Comparison of ENCODE assay signal across 29 cellular contexts in the genomic region with DNA sequence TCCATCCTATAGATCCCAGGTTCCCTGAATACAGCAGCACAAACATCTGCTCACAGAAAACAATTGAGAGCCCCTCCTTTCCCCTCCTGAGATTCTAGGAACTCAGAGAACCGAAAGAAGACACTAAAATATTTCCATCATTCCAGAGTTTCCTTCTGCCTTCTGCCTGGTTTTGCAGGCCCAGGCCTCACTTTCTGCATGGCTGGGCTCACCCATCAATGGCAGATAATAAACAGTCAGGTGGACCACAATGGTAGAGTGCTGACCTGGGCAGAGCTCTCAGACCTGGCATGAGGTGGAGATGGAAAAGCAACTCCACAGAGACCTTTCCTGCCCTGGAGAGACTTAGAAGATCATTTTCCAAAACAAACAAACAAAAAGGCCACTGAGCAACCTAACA.
"Had no signal": no experiment of that assay in that cellular context is flagged by ENCODE, and none has a peak within 500 bp of the region (broad histone marks: within the 10 kb centered on the region; RNA-seq: fewer than 3 reads in every experiment).

No MANE protein-coding gene starts in this region.

- ATAC-seq: activated naive CD4-positive, alpha-beta T cell treated with anti-CD3 and anti-CD28 coated beads, Interleukin-2, amount 50 U/mL, for 72 hours; activated T-cell treated with anti-CD3 and anti-CD28 coated beads, Interleukin-2, amount 50 U/mL, for 4 hours; body of pancreas; Right ventricle myocardium inferior had no signal

- H3K27ac Mint-ChIP-seq: activated B cell treated with CpG ODN at 0.5 μM for 24 hours; activated CD4-positive, alpha-beta memory T cell treated with anti-CD3 and anti-CD28 coated beads for 36 hours; activated naive CD4-positive, alpha-beta T cell treated with anti-CD3 and anti-CD28 coated beads for 36 hours; activated T-helper 1 cell treated with anti-CD3 and anti-CD28 coated beads, Interleukin-12 subunit alpha, Interleukin-12 subunit beta, Interleukin-2, Interleukin-4 antibody, amounts not matched to agents 30 ng/mL and 10 ng/mL and 1 ng/mL, durations not matched to agents 14 hours and 24 hours and 36 hours had no signal

- H3K4me3 Mint-ChIP-seq: activated B cell treated with CpG ODN at 0.5 μM for 24 hours; activated CD4-positive, alpha-beta memory T cell treated with anti-CD3 and anti-CD28 coated beads for 36 hours; activated naive CD4-positive, alpha-beta T cell treated with anti-CD3 and anti-CD28 coated beads for 36 hours; activated T-cell treated with anti-CD3 and anti-CD28 coated beads, Interleukin-2, amount 50 U/mL, for 4 hours; activated T-helper 1 cell treated with anti-CD3 and anti-CD28 coated beads, Interleukin-12 subunit alpha, Interleukin-12 subunit beta, Interleukin-2, Interleukin-4 antibody, amounts not matched to agents 30 ng/mL and 10 ng/mL and 1 ng/mL, durations not matched to agents 14 hours and 24 hours and 36 hours had no signal

- H3K4me1 Mint-ChIP-seq: activated B cell treated with CpG ODN at 0.5 μM for 24 hours had no signal

- DNase-seq: activated B cell treated with CpG ODN at 0.5 μM for 24 hours; activated CD4-positive, alpha-beta memory T cell treated with anti-CD3 and anti-CD28 coated beads for 36 hours; activated CD4-positive, alpha-beta T cell treated with anti-CD3 and anti-CD28 coated beads for 4 hours; activated CD4-positive, alpha-beta T cell treated with anti-CD3 and anti-CD28 coated beads, Interleukin-2, amount 50 U/mL, for 1 hour; activated CD4-positive, CD25-positive, alpha-beta regulatory T cell treated with anti-CD3 and anti-CD28 coated beads, Interleukin-2, amount 50 U/mL, for 72 hours; activated CD8-positive, alpha-beta memory T cell treated with anti-CD3 and anti-CD28 coated beads, Interleukin-2, amount 50 U/mL, for 4 hours; activated gamma-delta T cell treated with Interleukin-2 at 50 U/mL for 16 hours; activated naive CD4-positive, alpha-beta T cell treated with anti-CD3 and anti-CD28 coated beads for 36 hours; activated T-cell treated with anti-CD3 and anti-CD28 coated beads for 4 hours; activated T-cell treated with anti-CD3 and anti-CD28 coated beads, Interleukin-2, amount 50 U/mL, for 4 hours; adrenal gland; body of pancreas; caudate nucleus; cerebellar nuclear complex; MM.1S; MV-4-11; NCI-H1092; NCI-H1436 treated with DMSO at 0.1 percent for 48 hours; NCI-H1694 treated with DMSO at 0.1 percent for 48 hours; NCI-H2029; NCI-H526 treated with DMSO at 0.1 percent for 48 hours; PC-9; SW 1271; T-helper 1 cell; T-helper 2 cell; T-helper 9 cell had no signal

- H3K36me3 Mint-ChIP-seq: activated CD4-positive, alpha-beta memory T cell treated with anti-CD3 and anti-CD28 coated beads for 36 hours; activated naive CD4-positive, alpha-beta T cell treated with anti-CD3 and anti-CD28 coated beads, Interleukin-2, amount 50 U/mL, for 72 hours had no signal

- H3K9me3 Mint-ChIP-seq: activated B cell treated with CpG ODN at 0.5 μM for 24 hours; activated CD4-positive, alpha-beta memory T cell treated with anti-CD3 and anti-CD28 coated beads for 36 hours; activated naive CD4-positive, alpha-beta T cell treated with anti-CD3 and anti-CD28 coated beads for 36 hours; activated naive CD4-positive, alpha-beta T cell treated with anti-CD3 and anti-CD28 coated beads, Interleukin-2, amount 50 U/mL, for 72 hours; activated T-cell treated with anti-CD3 and anti-CD28 coated beads, Interleukin-2, amount 50 U/mL, for 4 hours; activated T-helper 1 cell treated with anti-CD3 and anti-CD28 coated beads, Interleukin-12 subunit alpha, Interleukin-12 subunit beta, Interleukin-2, Interleukin-4 antibody, amounts not matched to agents 30 ng/mL and 10 ng/mL and 1 ng/mL, durations not matched to agents 14 hours and 24 hours and 36 hours had no signal

- H3K27me3 Mint-ChIP-seq: activated B cell treated with CpG ODN at 0.5 μM for 24 hours; activated CD4-positive, alpha-beta memory T cell treated with anti-CD3 and anti-CD28 coated beads for 36 hours had no signal
